7 cellular contexts compared by ENCODE assay signal in genomic region chr11:64854157-64854533, GRCh38. TPM values are rescaled to one million over a fixed set of nuclear protein-coding genes. Genes with fewer than 3 reads are reported as not detected.
DNase-seq lines count a peak whose midpoint lies in the region; ATAC-seq and TF ChIP-seq lines count a peak whose summit lies in the region.
"Had no signal": no experiment of that assay in that cellular context is flagged by ENCODE, and none has a peak within 500 bp of the region (broad histone marks: within the 10 kb centered on the region; RNA-seq: fewer than 3 reads in every experiment).

No MANE protein-coding gene starts in this region.

- DNase-seq in AG04450 (ENCODE audit: low read depth, low spot score) (no peak), RWPE1 (ENCODE audit: low spot score) (no peak), lung (ENCODE audit: low spot score) (no peak), foreskin melanocyte (no peak), AML-193 (lab: John Stamatoyannopoulos, UW) (no peak), sciatic nerve (ENCODE audit: low spot score) (no peak)

- H3K9me3 ChIP-seq in AG04450 (ENCODE audit: control insufficient read depth, insufficient read depth, low read length) (peaks cover 6% of the 10 kb centered on the region; the same call in 1 of the 2 replicates), lung (ENCODE audit: control insufficient read depth in 2 of 2, insufficient read depth in 1 of 2, low read length in 1 of 2) (no peaks in the 10 kb centered on the region)
- H3K9me3 ChIP-seq: right lobe of liver had no signal

- CTCF ChIA-PET in AG04450 (lab: Charles Lee) (interaction anchor here (1.6 to 1.9 kb wide), 2 partner anchors 10 to 34 kb away, joined by 5 to 9 read pairs; partner anchors contain the start of gene CDC42BPG), RWPE1 (lab: Yijun Ruan, JAX) (interaction anchor here (2.8 kb wide), 1 partner anchor 34 kb away, joined by 12 read pairs; no protein-coding TSS in a partner anchor)

- H3K36me3 ChIP-seq in lung (ENCODE audit: control insufficient read depth in 2 of 2, insufficient read depth in 2 of 2, low read length in 2 of 2) = peaks cover 0 to 21% of the 10 kb centered on the region in 2 donors

- TF ChIP-seq CTCF in AG04450 (IDR thresholded peaks at IDR 0.05; ENCODE audit: low read depth, low read length) = no peak
- TF ChIP-seq CTCF in RWPE1 (conservative IDR thresholded peaks at IDR 0.05; ENCODE audit: low read depth) = no peak
- no peak for TF ChIP-seq CTCF in lung (IDR thresholded peaks at IDR 0.05; ENCODE audit: control extremely low read depth, extremely low read depth)

- 91 to 93% methylated on average over 25 of the region's 25 CpGs for WGBS in lung, 2 donors

- H3K27me3 ChIP-seq in AG04450 (ENCODE audit: control insufficient read depth, insufficient read depth, low read length) (no peaks in the 10 kb centered on the region), lung (ENCODE audit: control insufficient read depth, insufficient read depth) (no peaks in the 10 kb centered on the region)
- H3K27me3 ChIP-seq: right lobe of liver had no signal

- peak overlapping the region; percentile 68 for H3K27ac ChIP-seq in AG04450 (ENCODE audit: low read depth, low read length)
- peak overlapping the region; percentile 99 for H3K27ac ChIP-seq in RWPE1
- H3K27ac ChIP-seq in lung (ENCODE audit: low read depth in 1 of 2, low read length in 1 of 2) = peak overlapping the region; percentile 77 to 90

- intact Hi-C loops in sciatic nerve (cut with DNase I) = no loop called here

- ATAC-seq in lung (ENCODE audit: insufficient read depth, low FRiP score) (no peak), sciatic nerve (no peak)

- peaks cover 14 to 58% of the 10 kb centered on the region in 2 donors for H3K4me1 ChIP-seq in lung (ENCODE audit: control insufficient read depth in 2 of 2, insufficient read depth in 2 of 2, low read length in 2 of 2)

- H3K4me3 ChIP-seq in AG04450 (ENCODE audit: low read depth, low read length) = no peak overlapping the region
- no peak overlapping the region for H3K4me3 ChIP-seq in lung
- H3K4me3 ChIP-seq: right lobe of liver had no signal

- POLR2A ChIA-PET in AG04450 (lab: Yijun Ruan, JAX) (interaction anchor here (2.5 to 4.1 kb wide), 3 partner anchors 10 to 24 kb away, joined by 18 to 37 read pairs (median 21); partner anchors contain the start of gene EHD1), RWPE1 (lab: Yijun Ruan, JAX; ENCODE audit: low non-redundant PET) (interaction anchor here (1.7 kb wide), 1 partner anchor 23 kb away, joined by 7 read pairs; no protein-coding TSS in a partner anchor)

RNA-seq across cellular contexts. Expression of gene CDC42BPG, which starts 9.7 kb away (rescaled TPM):
- polyA plus RNA-seq in AG04450 (2011; rRNA removed) = 0.02 and 0.04 TPM in 2 replicates
- 0.09 TPM in 1 of 2 replicates, not detected in the other for polyA minus RNA-seq in AG04450 (2011; rRNA and poly(A)+ RNA removed)
- 10 to 100 TPM; 11.2 to 23.5 TPM for total RNA-seq in lung
- 1 to 10 TPM; 7.1 to 10.0 TPM for polyA plus RNA-seq in lung
- 0.58 TPM for total RNA-seq in sciatic nerve

RNA-seq across cellular contexts. Expression of gene EHD1, which starts 24.3 kb away (rescaled TPM):
- polyA plus RNA-seq in AG04450 (2011; rRNA removed) = 56.1 and 77.7 TPM in 2 replicates
- 98.0 and 147 TPM in 2 replicates for polyA minus RNA-seq in AG04450 (2011; rRNA and poly(A)+ RNA removed)
- total RNA-seq in lung = 100 to 1,000 TPM in 1 of 2 donors, 10 to 100 TPM in 1; 71.2 to 139 TPM
- 100 to 1,000 TPM in 1 of 2 donors, 10 to 100 TPM in 1; 42.1 to 144 TPM for polyA plus RNA-seq in lung
- total RNA-seq in sciatic nerve = 64.5 TPM

RNA-seq across cellular contexts. Expression of gene MEN1, which starts 43.8 kb away (rescaled TPM):
- polyA plus RNA-seq in AG04450 (2011; rRNA removed) (15.0 and 22.3 TPM in 2 replicates), lung (10 to 100 TPM; 15.0 to 18.5 TPM)
- 11.5 and 17.1 TPM in 2 replicates for polyA minus RNA-seq in AG04450 (2011; rRNA and poly(A)+ RNA removed)
- total RNA-seq in lung (10 to 100 TPM; 18.8 to 24.9 TPM), sciatic nerve (17.7 TPM)

RNA-seq across cellular contexts. Expression of gene MAP4K2, which starts 51.1 kb away (rescaled TPM):
- 9.9 and 14.1 TPM in 2 replicates for polyA plus RNA-seq in AG04450 (2011; rRNA removed)
- polyA minus RNA-seq in AG04450 (2011; rRNA and poly(A)+ RNA removed) = 12.5 and 15.4 TPM in 2 replicates
- total RNA-seq in lung = 10 to 100 TPM; 23.3 to 41.8 TPM
- polyA plus RNA-seq in lung = 10 to 100 TPM; 15.0 to 24.3 TPM
- total RNA-seq in sciatic nerve = 18.0 TPM
